In the genomic region with DNA sequence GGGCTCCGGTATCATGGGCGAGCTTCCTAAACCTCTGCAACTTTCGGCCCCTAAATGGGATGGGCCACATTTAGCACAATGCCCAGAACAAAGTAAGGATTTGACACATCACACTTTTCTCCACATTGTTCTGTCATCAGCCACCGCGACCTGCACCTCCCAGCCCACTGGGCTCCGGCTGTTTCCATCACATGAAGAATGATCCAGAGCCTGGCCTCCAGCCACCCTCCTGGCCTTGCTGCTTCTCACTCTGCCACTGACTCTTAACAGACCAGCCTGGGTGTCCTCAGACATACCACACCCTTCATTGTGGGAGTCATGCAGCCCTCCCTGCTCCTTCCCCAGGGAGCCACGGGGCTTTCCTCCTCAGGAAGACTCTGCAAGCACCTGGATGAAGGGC, we compare ENCODE assay signal across 28 cellular contexts.
"Had no signal": no experiment of that assay in that cellular context is flagged by ENCODE, and none has a peak within 500 bp of the region (broad histone marks: within the 10 kb centered on the region; RNA-seq: fewer than 3 reads in every experiment).

No MANE protein-coding gene starts in this region.

- H3K27ac Mint-ChIP-seq: immature natural killer cell; naive B cell; natural killer cell; stimulated activated naive B cell treated with anti-CD40 and anti-IgM and Interleukin-4, amounts not matched to agents 10 μg/mL and 1 μg/mL and 100 μg/mL, for 72 hours had no signal

- H3K36me3 Mint-ChIP-seq: immature natural killer cell; naive B cell; natural killer cell; stimulated activated naive B cell treated with anti-CD40 and anti-IgM and Interleukin-4, amounts not matched to agents 10 μg/mL and 1 μg/mL and 100 μg/mL, for 72 hours had no signal

- H3K9me3 ChIP-seq: left lung, lower lobe of right lung, neutrophil, stomach, testis, thyroid gland, transverse colon, upper lobe of left lung, vagina had no signal

- H2AFZ ChIP-seq: parathyroid adenoma had no signal

- ATAC-seq: left colon; left lung; lower lobe of right lung; natural killer cell; right cardiac atrium; sciatic nerve; stimulated activated naive B cell treated with anti-CD40 and anti-IgM and Interleukin-4, amounts not matched to agents 10 μg/mL and 1 μg/mL and 100 μg/mL, for 72 hours; stimulated activated naive CD8-positive, alpha-beta T cell treated with anti-CD3 and anti-CD28 coated beads, Interleukin-15, Interleukin-2, amounts not matched to agents 100 U/mL and 50 U/mL, for 24 hours had no signal

- H3K4me3 ChIP-seq: left lung, lower lobe of right lung, skin epidermis, stomach, testis, thyroid gland, transverse colon, upper lobe of left lung, vagina had no signal

- H3K4me3 Mint-ChIP-seq: immature natural killer cell; naive B cell; natural killer cell; stimulated activated naive B cell treated with anti-CD40 and anti-IgM and Interleukin-4, amounts not matched to agents 10 μg/mL and 1 μg/mL and 100 μg/mL, for 72 hours had no signal

- H3K4me1 ChIP-seq: left lung, lower lobe of right lung, parathyroid adenoma, testis, thyroid gland, transverse colon, upper lobe of left lung, vagina had no signal

- DNase-seq: hypothalamus; immature natural killer cell; kidney; left colon; left lung; lower lobe of right lung; mammary epithelial cell; mesenchymal stem cell; naive B cell; natural killer cell; occipital lobe; right cardiac atrium; stimulated activated CD4-positive, alpha-beta T cell treated with anti-CD3 and anti-CD28 coated beads, Interleukin-12 subunit alpha, Interleukin-12 subunit beta, amount 100 ng/mL, for 4 hours; stimulated activated CD4-positive, alpha-beta T cell treated with anti-CD3 and anti-CD28 coated beads, Interleukin-15, amount 100 ng/mL, for 24 hours; stimulated activated CD4-positive, alpha-beta T cell treated with anti-CD3 and anti-CD28 coated beads, Interleukin-2, amount 100 ng/mL, for 24 hours; stimulated activated CD4-positive, alpha-beta T cell treated with anti-CD3 and anti-CD28 coated beads, Interleukin-4, amount 100 ng/mL, for 1 hour; stimulated activated naive B cell treated with anti-CD40 and anti-IgM and Interleukin-4, amounts not matched to agents 10 μg/mL and 1 μg/mL and 100 μg/mL, for 72 hours; stimulated activated naive CD8-positive, alpha-beta T cell treated with anti-CD3 and anti-CD28 coated beads, Interleukin-15, Interleukin-2, amounts not matched to agents 100 U/mL and 50 U/mL, for 24 hours; stomach; testis; thyroid gland; transverse colon had no signal

- H3K4me1 Mint-ChIP-seq: immature natural killer cell, naive B cell, natural killer cell had no signal

- H3K36me3 ChIP-seq: left lung, lower lobe of right lung, neutrophil, stomach, thyroid gland, transverse colon, upper lobe of left lung, vagina had no signal

- H3K27me3 ChIP-seq: left lung, neutrophil, stomach, testis, thyroid gland, transverse colon, upper lobe of left lung, vagina had no signal

- H3K9me3 Mint-ChIP-seq: immature natural killer cell; naive B cell; natural killer cell; stimulated activated naive B cell treated with anti-CD40 and anti-IgM and Interleukin-4, amounts not matched to agents 10 μg/mL and 1 μg/mL and 100 μg/mL, for 72 hours had no signal

- H3K79me2 ChIP-seq: parathyroid adenoma had no signal

- H3K27ac ChIP-seq: left lung, lower lobe of right lung, neutrophil, parathyroid adenoma, skin epidermis, stomach, testis, thyroid gland, transverse colon, upper lobe of left lung, vagina had no signal
